20 cellular contexts compared by ENCODE assay signal in genomic region chr17:66399441-66399840, GRCh38.
DNase-seq lines count a peak whose midpoint lies in the region; ATAC-seq lines count a peak whose summit lies in the region.
"Had no signal": no experiment of that assay in that cellular context is flagged by ENCODE, and none has a peak within 500 bp of the region (broad histone marks: within the 10 kb centered on the region; RNA-seq: fewer than 3 reads in every experiment).

No MANE protein-coding gene starts in this region.

- intact Hi-C loops in activated CD4-positive, alpha-beta T cell treated with anti-CD3 and anti-CD28 coated beads for 36 hours (cut with DNase I, micrococcal nuclease): loop anchor here (1.0 to 2.0 kb wide), 6 partner anchors 19 to 89 kb away; no protein-coding TSS in a partner anchor

- POLR2A ChIA-PET in activated CD4-positive, alpha-beta T cell treated with anti-CD3 and anti-CD28 coated beads for 36 hours (lab: Charles Lee): interaction anchor here (0.6 to 1.0 kb wide), 4 partner anchors 46 to 876 kb away, joined by 3 to 5 read pairs (median 4); no protein-coding TSS in a partner anchor
- POLR2A ChIA-PET in activated CD8-positive, alpha-beta T cell treated with anti-CD3 and anti-CD28 coated beads, Interleukin-2, amount 10 ng/mL, durations not matched to agents 7 days and 5 days (lab: Charles Lee): interaction anchor here (0.5 to 1.9 kb wide), 3 partner anchors 9 to 95 kb away, joined by 3 to 4 read pairs (median 4); no protein-coding TSS in a partner anchor

- peaks cover 26% of the 10 kb centered on the region for H3K36me3 Mint-ChIP-seq in activated CD4-positive, alpha-beta T cell treated with anti-CD3 and anti-CD28 coated beads for 36 hours (ENCODE audit: low read depth)
- peaks cover 49% of the 10 kb centered on the region for H3K36me3 Mint-ChIP-seq in activated CD8-positive, alpha-beta T cell treated with anti-CD3 and anti-CD28 coated beads, Interleukin-2, amount 10 ng/mL, durations not matched to agents 7 days and 5 days (ENCODE audit: low read depth)

- H3K9me3 Mint-ChIP-seq in activated CD4-positive, alpha-beta T cell treated with anti-CD3 and anti-CD28 coated beads for 36 hours (ENCODE audit: low read depth): peaks cover 8% of the 10 kb centered on the region
- peaks cover 6% of the 10 kb centered on the region for H3K9me3 Mint-ChIP-seq in activated CD8-positive, alpha-beta T cell treated with anti-CD3 and anti-CD28 coated beads, Interleukin-2, amount 10 ng/mL, durations not matched to agents 7 days and 5 days (ENCODE audit: insufficient read depth)

- peak overlapping the region; percentile 32 for H3K4me3 ChIP-seq in Jurkat, Clone E6-1 (ENCODE audit: low read length)
- H3K4me3 ChIP-seq: breast epithelium, esophagus muscularis mucosa, SK-N-MC, stomach had no signal

- DNase-seq in activated CD4-positive, alpha-beta T cell treated with anti-CD3 and anti-CD28 coated beads for 36 hours: peak; percentile 32
- DNase-seq in activated CD4-positive, alpha-beta T cell treated with anti-CD3 and anti-CD28 coated beads, Interleukin-2, amount 50 U/mL, for 1 hour: no peak
- DNase-seq in Jurkat, Clone E6-1 (ENCODE audit: low read depth, low spot score): peak; percentile 85
- DNase-seq in activated CD8-positive, alpha-beta T cell treated with anti-CD3 and anti-CD28 coated beads, Interleukin-2, amount 10 ng/mL, durations not matched to agents 7 days and 5 days: peak; percentile 38
- DNase-seq in left lobe of liver (ENCODE audit: low spot score): no peak
- no peak for DNase-seq in AML-193 (lab: John Stamatoyannopoulos, UW)
- DNase-seq: activated CD8-positive, alpha-beta memory T cell treated with anti-CD3 and anti-CD28 coated beads for 24 hours; DMS153; left ventricle myocardium superior; NCI-H1436; NCI-H82; nucleus accumbens; right cardiac atrium; stomach had no signal

- ATAC-seq in activated CD4-positive, alpha-beta T cell treated with anti-CD3 and anti-CD28 coated beads for 36 hours: peak; percentile 82
- peak; percentile 72 for ATAC-seq in activated CD8-positive, alpha-beta T cell treated with anti-CD3 and anti-CD28 coated beads, Interleukin-2, amount 10 ng/mL, durations not matched to agents 7 days and 5 days
- ATAC-seq in left lobe of liver: peak; percentile 54
- ATAC-seq in HG03469 (IDR thresholded peaks at IDR 0.05; ENCODE audit: unreplicated experiment): no peak
- ATAC-seq in GM19023 (IDR thresholded peaks at IDR 0.05; ENCODE audit: unreplicated experiment): no peak
- ATAC-seq: left ventricle myocardium superior, right cardiac atrium had no signal

- peaks cover 93% of the 10 kb centered on the region for H3K4me1 Mint-ChIP-seq in activated CD4-positive, alpha-beta T cell treated with anti-CD3 and anti-CD28 coated beads for 36 hours
- peaks cover 88% of the 10 kb centered on the region for H3K4me1 Mint-ChIP-seq in activated CD8-positive, alpha-beta T cell treated with anti-CD3 and anti-CD28 coated beads, Interleukin-2, amount 10 ng/mL, durations not matched to agents 7 days and 5 days (ENCODE audit: low read depth)

- H3K27ac Mint-ChIP-seq in activated CD4-positive, alpha-beta T cell treated with anti-CD3 and anti-CD28 coated beads for 36 hours: peak overlapping the region; percentile 79
- H3K27ac Mint-ChIP-seq in activated CD8-positive, alpha-beta T cell treated with anti-CD3 and anti-CD28 coated beads, Interleukin-2, amount 10 ng/mL, durations not matched to agents 7 days and 5 days: peak overlapping the region; percentile 97
- H3K27ac Mint-ChIP-seq: type B pancreatic cell had no signal

- CTCF ChIA-PET in activated CD4-positive, alpha-beta T cell treated with anti-CD3 and anti-CD28 coated beads for 36 hours (lab: Charles Lee): interaction anchor here (0.7 to 1.3 kb wide), 4 partner anchors 14 to 174 kb away, joined by 3 to 4 read pairs (median 3); no protein-coding TSS in a partner anchor
- CTCF ChIA-PET in activated CD8-positive, alpha-beta T cell treated with anti-CD3 and anti-CD28 coated beads, Interleukin-2, amount 10 ng/mL, durations not matched to agents 7 days and 5 days (lab: Charles Lee): interaction anchor here (0.7 to 2.3 kb wide), 12 partner anchors 8 to 1265 kb away, joined by 3 to 6 read pairs (median 4); no protein-coding TSS in a partner anchor

- H3K27me3 Mint-ChIP-seq in activated CD4-positive, alpha-beta T cell treated with anti-CD3 and anti-CD28 coated beads for 36 hours: no peaks in the 10 kb centered on the region
- H3K27me3 Mint-ChIP-seq in activated CD8-positive, alpha-beta T cell treated with anti-CD3 and anti-CD28 coated beads, Interleukin-2, amount 10 ng/mL, durations not matched to agents 7 days and 5 days (ENCODE audit: low read depth): no peaks in the 10 kb centered on the region
- H3K27me3 Mint-ChIP-seq: type B pancreatic cell had no signal

- H3K4me3 Mint-ChIP-seq in activated CD4-positive, alpha-beta T cell treated with anti-CD3 and anti-CD28 coated beads for 36 hours: peak overlapping the region; percentile 31
- peak overlapping the region; percentile 69 for H3K4me3 Mint-ChIP-seq in activated CD8-positive, alpha-beta T cell treated with anti-CD3 and anti-CD28 coated beads, Interleukin-2, amount 10 ng/mL, durations not matched to agents 7 days and 5 days
- H3K4me3 Mint-ChIP-seq: type B pancreatic cell had no signal

Comparison
In these comparisons a context has a peak if more than half of its experiments do, and no peak if none do; other contexts are left out.
1. DNase-seq: peak in activated CD4-positive, alpha-beta T cell treated with anti-CD3 and anti-CD28 coated beads for 36 hours (single experiment), Jurkat, Clone E6-1 (single experiment) and activated CD8-positive, alpha-beta T cell treated with anti-CD3 and anti-CD28 coated beads, Interleukin-2, amount 10 ng/mL, durations not matched to agents 7 days and 5 days (single experiment); none in activated CD4-positive, alpha-beta T cell treated with anti-CD3 and anti-CD28 coated beads, Interleukin-2, amount 50 U/mL, for 1 hour (single experiment), left lobe of liver (single experiment) and AML-193 (0 of 2).
2. ATAC-seq: peak in activated CD4-positive, alpha-beta T cell treated with anti-CD3 and anti-CD28 coated beads for 36 hours (single experiment), activated CD8-positive, alpha-beta T cell treated with anti-CD3 and anti-CD28 coated beads, Interleukin-2, amount 10 ng/mL, durations not matched to agents 7 days and 5 days (single experiment) and left lobe of liver (single experiment); none in HG03469 (single experiment) and GM19023 (single experiment).